Comparison of ENCODE assay signal across 15 cellular contexts in the genomic region with DNA sequence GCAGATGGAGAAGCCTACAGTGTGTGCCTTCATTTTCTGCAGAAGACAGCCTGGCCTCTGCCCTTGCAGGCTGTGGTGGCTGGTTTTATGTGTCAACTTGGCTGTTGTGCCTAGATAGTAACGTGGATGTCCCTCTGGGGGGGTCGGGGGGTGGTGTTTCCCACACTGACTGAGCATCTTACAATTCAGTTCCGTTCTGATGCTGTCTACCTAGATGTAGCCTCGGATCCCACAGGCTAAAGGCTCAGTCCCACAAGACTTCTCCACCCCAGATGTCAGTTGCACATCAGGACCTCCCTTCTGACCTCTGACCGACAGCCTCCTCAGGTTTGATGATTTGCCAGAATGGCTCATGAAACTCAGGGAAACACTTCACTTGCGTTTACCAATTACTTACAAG. TPM values are rescaled to one million over a fixed set of nuclear protein-coding genes. Genes with fewer than 3 reads are reported as not detected.
DNase-seq lines count a peak whose midpoint lies in the region; ATAC-seq and TF ChIP-seq lines count a peak whose summit lies in the region.
"Had no signal": no experiment of that assay in that cellular context is flagged by ENCODE, and none has a peak within 500 bp of the region (broad histone marks: within the 10 kb centered on the region; RNA-seq: fewer than 3 reads in every experiment).

No MANE protein-coding gene starts in this region.

- intact Hi-C loops in HCT116 (cut with micrococcal nuclease) (loop anchor here (2.0 to 10.0 kb wide), 2 partner anchors 53 to 259 kb away; a partner anchor contains a TSS), stomach (cut with DNase I; ENCODE audit: low total_unique reads) (no loop called here)

- H3K27me3 ChIP-seq in HCT116 (ENCODE audit: insufficient read depth, low read length) (no peaks in the 10 kb centered on the region), hepatocyte (no peaks in the 10 kb centered on the region), stomach (no peaks in the 10 kb centered on the region)

- no peak for TF ChIP-seq CTCF in HCT116 (IDR thresholded peaks at IDR 0.05 in 2 of 3, conservative IDR thresholded peaks at IDR 0.05 in 1 of 3; ENCODE audit: borderline replicate concordance in 1 of 3, insufficient read depth in 1 of 3, low read depth in 2 of 3, low read length in 2 of 3)
- no peak for TF ChIP-seq CTCF in hepatocyte (IDR thresholded peaks at IDR 0.05; ENCODE audit: poor library complexity)
- no peak for TF ChIP-seq CTCF in stomach (IDR thresholded peaks at IDR 0.05)

- H3K36me3 ChIP-seq in HCT116 (ENCODE audit: control insufficient read depth in 1 of 2, insufficient read depth in 2 of 2, low read length in 2 of 2) (no peaks in the 10 kb centered on the region; a peak in 1 of 4 replicates), hepatocyte (replicated peaks; ENCODE audit: insufficient read depth, low read depth) (no peaks in the 10 kb centered on the region), stomach (no peaks in the 10 kb centered on the region)
- H3K36me3 ChIP-seq: prostate gland had no signal

- peaks cover 77% of the 10 kb centered on the region for H3K79me2 ChIP-seq in HCT116 (ENCODE audit: insufficient read depth, low read length)
- peaks cover 86% of the 10 kb centered on the region for H3K79me2 ChIP-seq in hepatocyte

- H2AFZ ChIP-seq in HCT116 (ENCODE audit: low read depth, low read length, poor library complexity, severe bottlenecking) (no peak overlapping the region), hepatocyte (no peak overlapping the region)

- no peaks in the 10 kb centered on the region for H3K27me3 Mint-ChIP-seq in activated naive CD8-positive, alpha-beta T cell treated with anti-CD3 and anti-CD28 coated beads, Interleukin-2, amount 10 ng/mL, durations not matched to agents 7 days and 5 days
- H3K27me3 Mint-ChIP-seq: memory B cell had no signal

- no peaks in the 10 kb centered on the region for H3K9me3 Mint-ChIP-seq in activated naive CD8-positive, alpha-beta T cell treated with anti-CD3 and anti-CD28 coated beads, Interleukin-2, amount 10 ng/mL, durations not matched to agents 7 days and 5 days
- H3K9me3 Mint-ChIP-seq: memory B cell; T-helper 1 cell treated with Interleukin-12 subunit alpha and Interleukin-12 subunit beta and Interleukin-4 antibody, amounts not matched to agents 30 μg/mL and 1 μg/mL, for 36 hours had no signal

- H3K9me2 ChIP-seq in HCT116 (ENCODE audit: insufficient read depth) = no peaks in the 10 kb centered on the region
- H3K9me2 ChIP-seq in hepatocyte (replicated peaks; ENCODE audit: insufficient read depth) = no peaks in the 10 kb centered on the region

- POLR2A ChIA-PET in HCT116 (lab: Charles Lee) = interaction anchor here (0.9 to 1.5 kb wide), 2 partner anchors 29 to 147 kb away, joined by 3 read pairs; no protein-coding TSS in a partner anchor
- POLR2A ChIA-PET in activated naive CD8-positive, alpha-beta T cell treated with anti-CD3 and anti-CD28 coated beads, Interleukin-2, amount 10 ng/mL, durations not matched to agents 7 days and 5 days (lab: Charles Lee) = no interaction called here

- H3K27ac Mint-ChIP-seq in activated naive CD8-positive, alpha-beta T cell treated with anti-CD3 and anti-CD28 coated beads, Interleukin-2, amount 10 ng/mL, durations not matched to agents 7 days and 5 days = peak overlapping the region; percentile 65
- H3K27ac Mint-ChIP-seq: memory B cell; T-helper 1 cell treated with Interleukin-12 subunit alpha and Interleukin-12 subunit beta and Interleukin-4 antibody, amounts not matched to agents 30 μg/mL and 1 μg/mL, for 36 hours had no signal

- TF ChIP-seq RAD21 in HCT116 (IDR thresholded peaks at IDR 0.05; ENCODE audit: low read depth) = no peak

- TF ChIP-seq POLR2A in HCT116 (IDR thresholded peaks at IDR 0.05; ENCODE audit: borderline replicate concordance, extremely low read depth, insufficient read depth, insufficient read length) = no peak
- TF ChIP-seq POLR2A in stomach (IDR thresholded peaks at IDR 0.05) = no peak

- 0 out of 2 replicates have a peak overlapping the region, but pooled peaks have one; percentile 14 for H3K27ac ChIP-seq in HCT116 (ENCODE audit: low read depth, low read length)
- H3K27ac ChIP-seq in hepatocyte = peak overlapping the region; percentile 76
- H3K27ac ChIP-seq in stomach = peak overlapping the region in 4 of 5 donors; percentile 32 to 65 (median 56)

- H3K4me1 ChIP-seq in HCT116 (ENCODE audit: control insufficient read depth in 1 of 2, insufficient read depth in 2 of 2, low read length in 2 of 2) = peaks cover 39 to 42% of the 10 kb centered on the region in 2 experiments
- H3K4me1 ChIP-seq in hepatocyte (ENCODE audit: insufficient read depth) = peaks cover 27% of the 10 kb centered on the region
- H3K4me1 ChIP-seq in stomach = peaks cover 42 to 91% (median 76%) of the 10 kb centered on the region in 4 donors

- RAD21 ChIA-PET in HCT116 (lab: Charles Lee; ENCODE audit: low non-redundant PET in 1 of 2, low total read pairs in 2 of 2, uncharacterized antibody in 2 of 2, unreplicated experiment in 2 of 2) = no interaction called here

- peaks cover 32% of the 10 kb centered on the region for H3K4me1 Mint-ChIP-seq in activated naive CD8-positive, alpha-beta T cell treated with anti-CD3 and anti-CD28 coated beads, Interleukin-2, amount 10 ng/mL, durations not matched to agents 7 days and 5 days

- H4K20me1 ChIP-seq in HCT116 (ENCODE audit: insufficient read depth) (no peaks in the 10 kb centered on the region), hepatocyte (ENCODE audit: insufficient read depth, poor library complexity, severe bottlenecking) (peaks cover 10% of the 10 kb centered on the region)

- H3K4me3 ChIP-seq in HCT116 (replicated peaks in 1 of 2; ENCODE audit: low read depth in 1 of 2, low read length in 2 of 2) (no peak overlapping the region), hepatocyte (no peak overlapping the region), stomach (no peak overlapping the region)
- H3K4me3 ChIP-seq: prostate gland had no signal

- DNase-seq in HCT116 (ENCODE audit: low read depth, low spot score) (no peak), hepatocyte (ENCODE audit: low spot score) (peak; percentile 9), stomach (no peak), GDM1 (lab: John Stamatoyannopoulos, UW) (no peak)
- DNase-seq in activated naive CD8-positive, alpha-beta T cell treated with anti-CD3 and anti-CD28 coated beads, Interleukin-2, amount 10 ng/mL, durations not matched to agents 7 days and 5 days = no peak
- DNase-seq: activated gamma-delta T cell; central memory CD4-positive, alpha-beta T cell; erythroblast; NCI-H345; stimulated activated CD4-positive, alpha-beta T cell treated with anti-CD3 and anti-CD28 coated beads, Interleukin-2, amount 100 ng/mL, for 48 hours had no signal

- peaks cover 2% of the 10 kb centered on the region for H3K36me3 Mint-ChIP-seq in activated naive CD8-positive, alpha-beta T cell treated with anti-CD3 and anti-CD28 coated beads, Interleukin-2, amount 10 ng/mL, durations not matched to agents 7 days and 5 days

- TF ChIP-seq EP300 in stomach (IDR thresholded peaks at IDR 0.05) = no peak

- no TSS peak for BruUV-seq in HCT116 (replicated peaks; lab: Mats Ljungman, UMichigan)

- H3K4me2 ChIP-seq in HCT116 (ENCODE audit: low read length) (peak overlapping the region; percentile 56), hepatocyte (no peak overlapping the region)

- H3K9ac ChIP-seq in HCT116 (ENCODE audit: low read length) = no peak overlapping the region

- H3K9me3 ChIP-seq in HCT116 (ENCODE audit: control insufficient read depth in 1 of 2, insufficient read depth in 1 of 2, low read depth in 1 of 2, low read length in 2 of 2) (no peaks in the 10 kb centered on the region), hepatocyte (ENCODE audit: low read depth) (no peaks in the 10 kb centered on the region), stomach (no peaks in the 10 kb centered on the region)
- H3K9me3 ChIP-seq: prostate gland had no signal

- H3K4me3 Mint-ChIP-seq in activated naive CD8-positive, alpha-beta T cell treated with anti-CD3 and anti-CD28 coated beads, Interleukin-2, amount 10 ng/mL, durations not matched to agents 7 days and 5 days = no peak overlapping the region
- H3K4me3 Mint-ChIP-seq: memory B cell; T-helper 1 cell treated with Interleukin-12 subunit alpha and Interleukin-12 subunit beta and Interleukin-4 antibody, amounts not matched to agents 30 μg/mL and 1 μg/mL, for 36 hours had no signal

- CTCF ChIA-PET in HCT116 (lab: Charles Lee) = no interaction called here

- 69% methylated on average over 6 of the region's 6 CpGs for WGBS in hepatocyte (ENCODE audit: low lambda C conversion rate, missing lambda C conversion rate)
- 55 to 69% (median 59%) methylated on average over 6 of the region's 6 CpGs for WGBS in stomach, 5 donors

- no peak for ATAC-seq in HCT116
- no peak for ATAC-seq in activated naive CD8-positive, alpha-beta T cell treated with anti-CD3 and anti-CD28 coated beads, Interleukin-2, amount 10 ng/mL, durations not matched to agents 7 days and 5 days (ENCODE audit: low read depth)
- ATAC-seq in HG02623 (IDR thresholded peaks at IDR 0.05; ENCODE audit: unreplicated experiment) = no peak
- ATAC-seq in GM19351 (IDR thresholded peaks at IDR 0.05; ENCODE audit: unreplicated experiment) = no peak

TF ChIP-seq in HCT116, 20 proteins besides CTCF, POLR2A, EP300 and RAD21:
- no peak for TF ChIP-seq CBX3 (IDR thresholded peaks at IDR 0.05; ENCODE audit: low read depth)
- TF ChIP-seq EGR1 (IDR thresholded peaks at IDR 0.05; ENCODE audit: low read depth) = no peak
- TF ChIP-seq POLR2AphosphoS5 (IDR thresholded peaks at IDR 0.05; ENCODE audit: low read depth, low read length) = no peak

RNA-seq across cellular contexts. Expression of a gene that starts 4.3 kb away (rescaled TPM):
- total RNA-seq in HCT116 (2021; ENCODE audit: unreplicated experiment) (87.8 TPM), hepatocyte (52.0 and 61.1 TPM in 2 replicates), stomach (100 to 1,000 TPM in 2 of 5 donors, 10 to 100 TPM in 3; 34.4 to 116 (median 78.8) TPM)
- polyA plus RNA-seq in HCT116 (2012) = 108 TPM in 2 replicates
- total RNA-seq in activated naive CD8-positive, alpha-beta T cell treated with anti-CD3 and anti-CD28 coated beads, Interleukin-2, amount 10 ng/mL, durations not matched to agents 7 days and 5 days = 10 to 100 TPM; 29.3 to 29.5 TPM
- polyA plus RNA-seq in hepatocyte (35.0 and 45.3 TPM in 2 replicates), stomach (10 to 100 TPM; 23.1 to 34.0 (median 28.8) TPM)

RNA-seq across cellular contexts. Expression of a gene that starts 56.7 kb away (rescaled TPM):
- total RNA-seq in HCT116 (2021; ENCODE audit: unreplicated experiment) (89.2 TPM), hepatocyte (58.1 and 80.4 TPM in 2 replicates), stomach (100 to 1,000 TPM in 3 of 5 donors, 10 to 100 TPM in 2; 44.2 to 110 (median 104) TPM)
- polyA plus RNA-seq in HCT116 (2012) = 85.5 and 101 TPM in 2 replicates
- total RNA-seq in activated naive CD8-positive, alpha-beta T cell treated with anti-CD3 and anti-CD28 coated beads, Interleukin-2, amount 10 ng/mL, durations not matched to agents 7 days and 5 days = 10 to 100 TPM; 54.6 to 62.3 TPM
- polyA plus RNA-seq in hepatocyte (87.1 and 92.0 TPM in 2 replicates), stomach (10 to 100 TPM; 38.5 to 56.6 (median 40.7) TPM)

Comparison
In these comparisons a context has a peak if more than half of its experiments do, and no peak if none do; other contexts are left out.
1. H3K27ac ChIP-seq: peak in every context shown above with its lines; median percentile 76 in hepatocyte; 56 in stomach; 14 in HCT116.